Comparison of ENCODE assay signal across 22 cellular contexts in the genomic region with DNA sequence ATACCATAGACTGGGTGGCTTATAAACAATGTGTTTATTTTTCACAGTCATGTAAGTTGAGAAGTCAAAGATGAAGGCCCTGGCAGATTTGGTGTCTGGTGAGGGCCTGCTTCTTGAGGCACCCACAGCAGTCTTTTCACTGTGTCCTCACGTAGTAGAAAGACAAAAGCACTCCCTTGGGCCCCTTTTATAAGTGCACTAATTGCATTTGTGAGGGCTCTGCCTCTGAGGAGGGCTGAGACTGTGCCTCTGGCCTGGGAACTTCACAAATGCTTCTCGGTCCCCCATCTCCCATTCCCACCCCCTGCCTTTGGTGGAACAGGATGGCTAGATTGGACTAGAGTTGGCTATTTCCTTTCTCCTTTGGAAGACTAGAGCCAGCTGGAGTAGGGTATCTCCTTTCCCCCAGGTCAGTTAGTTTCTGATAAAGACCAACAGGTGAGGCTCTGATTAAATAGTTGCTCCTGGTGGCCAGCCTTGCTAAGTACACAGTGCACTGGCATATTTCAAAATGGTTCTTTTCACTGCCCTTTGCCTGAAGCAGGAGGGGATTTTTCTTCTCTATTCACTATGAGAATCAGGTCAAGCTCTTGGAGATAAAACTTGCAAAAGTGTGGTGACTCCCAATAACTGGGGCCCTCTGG.
DNase-seq lines count a peak whose midpoint lies in the region; ATAC-seq, FAIRE-seq and TF ChIP-seq lines count a peak whose summit lies in the region.
"Had no signal": no experiment of that assay in that cellular context is flagged by ENCODE, and none has a peak within 500 bp of the region (broad histone marks: within the 10 kb centered on the region; RNA-seq: fewer than 3 reads in every experiment).

No MANE protein-coding gene starts in this region.

- in situ Hi-C loops in HepG2 (cut with HindIII; ENCODE audit: extremely low pct_ligation_motif_present, low pct_unique_long_range_greater_than_20kb): no loop called here

- H3K9me3 ChIP-seq in HepG2 (ENCODE audit: low read length) (no peaks in the 10 kb centered on the region), right lobe of liver (no peaks in the 10 kb centered on the region), heart left ventricle (peaks cover 0 to 6% (median 0%) of the 10 kb centered on the region in 12 donors)
- H3K9me3 ChIP-seq: Peyer's patch had no signal

- ATAC-seq in HepG2: peak; percentile 80
- no peak for ATAC-seq in right lobe of liver
- no peak for ATAC-seq in HG03439 (IDR thresholded peaks at IDR 0.05; ENCODE audit: unreplicated experiment)
- ATAC-seq in heart left ventricle: no peak

- no peaks in the 10 kb centered on the region for H4K20me1 ChIP-seq in HepG2 (ENCODE audit: insufficient read depth, low read length)

- no peaks in the 10 kb centered on the region for H3K4me1 Mint-ChIP-seq in activated naive CD4-positive, alpha-beta T cell treated with anti-CD3 and anti-CD28 coated beads for 36 hours (ENCODE audit: low read depth)
- H3K4me1 Mint-ChIP-seq: CD4-positive, alpha-beta memory T cell had no signal

- intact Hi-C loops in HepG2 (cut with micrococcal nuclease; ENCODE audit: unreplicated experiment): no loop called here
- intact Hi-C loops in right lobe of liver (cut with DNase I): no loop called here
- intact Hi-C loops in heart left ventricle (cut with DNase I): no loop called here
- intact Hi-C loops in activated naive CD4-positive, alpha-beta T cell treated with anti-CD3 and anti-CD28 coated beads for 36 hours (cut with micrococcal nuclease): no loop called here

- H3K27ac ChIP-seq in HepG2 (ENCODE audit: extremely low read length, insufficient read depth, low read length): no peak overlapping the region
- H3K27ac ChIP-seq in right lobe of liver: no peak overlapping the region
- H3K27ac ChIP-seq in heart left ventricle: no peak overlapping the region
- H3K27ac ChIP-seq: KMS-11, Peyer's patch had no signal

- WGBS in HepG2 (ENCODE audit: low lambda C conversion rate): 23% methylated on average over 2 of the region's 2 CpGs
- 60% methylated on average over 1 of the region's 2 CpGs for WGBS in right lobe of liver (ENCODE audit: insufficient coverage, low coverage, low lambda C conversion rate, missing lambda C conversion rate)
- 80 to 84% (median 82%) methylated on average over 1 to 2 of the region's 2 CpGs for WGBS in heart left ventricle, 4 donors

- H3K9ac ChIP-seq in HepG2 (ENCODE audit: insufficient read depth, low read depth, low read length): no peak overlapping the region
- H3K9ac ChIP-seq: KMS-11 had no signal

- TF ChIP-seq CTCF in HepG2 (CRISPR knock-in tag; IDR thresholded peaks at IDR 0.05): no peak
- TF ChIP-seq CTCF in right lobe of liver (IDR thresholded peaks at IDR 0.05): no peak
- no peak for TF ChIP-seq CTCF in heart left ventricle (IDR thresholded peaks at IDR 0.05)

- CTCF ChIA-PET in HepG2 (lab: Yijun Ruan, JAX; ENCODE audit: low intra/inter-chr PET ratio, low total read pairs): no interaction called here
- CTCF ChIA-PET in activated naive CD4-positive, alpha-beta T cell treated with anti-CD3 and anti-CD28 coated beads for 36 hours (lab: Charles Lee): no interaction called here

- no peak overlapping the region for H3K4me2 ChIP-seq in HepG2 (ENCODE audit: low read depth, low read length)
- H3K4me2 ChIP-seq: KMS-11 had no signal

- H3K27ac Mint-ChIP-seq in activated naive CD4-positive, alpha-beta T cell treated with anti-CD3 and anti-CD28 coated beads for 36 hours: no peak overlapping the region
- H3K27ac Mint-ChIP-seq: CD4-positive, alpha-beta memory T cell had no signal

- peaks cover under 1% of the 10 kb centered on the region for H3K9me3 Mint-ChIP-seq in activated naive CD4-positive, alpha-beta T cell treated with anti-CD3 and anti-CD28 coated beads for 36 hours

- TF ChIP-seq EP300 in HepG2 (IDR thresholded peaks at IDR 0.05; ENCODE audit: low read depth in 2 of 2, low read length in 2 of 2) (no peak), HepG2 (CRISPR knock-in tag; IDR thresholded peaks at IDR 0.05; ENCODE audit: borderline replicate concordance) (no peak)

- TF ChIP-seq RAD21 in HepG2 (CRISPR knock-in tag; IDR thresholded peaks at IDR 0.05): no peak

- H3K4me1 ChIP-seq in HepG2 (ENCODE audit: insufficient read depth, low read length) (no peaks in the 10 kb centered on the region), right lobe of liver (no peaks in the 10 kb centered on the region), heart left ventricle (no peaks in the 10 kb centered on the region)
- H3K4me1 ChIP-seq: Peyer's patch had no signal

- no peak overlapping the region for H2AFZ ChIP-seq in HepG2 (ENCODE audit: low read length)

- TF ChIP-seq POLR2A in HepG2 (IDR thresholded peaks at IDR 0.05; ENCODE audit: insufficient read depth in 1 of 2, low read depth in 2 of 2, low read length in 2 of 2) (no peak), right lobe of liver (IDR thresholded peaks at IDR 0.05) (no peak), heart left ventricle (IDR thresholded peaks at IDR 0.05) (no peak)

- no peak for DNase-seq in HepG2 (ENCODE audit: low spot score)
- DNase-seq in right lobe of liver: no peak
- DNase-seq in SK-N-DZ (ENCODE audit: low spot score): peak; percentile 92
- DNase-seq in myocyte (ENCODE audit: low read depth): peak; percentile 37
- no peak for DNase-seq in dedifferentiated amniotic fluid mesenchymal stem cell (ENCODE audit: extremely low spot score)
- DNase-seq in heart left ventricle: no peak
- no peak for DNase-seq in activated naive CD4-positive, alpha-beta T cell treated with anti-CD3 and anti-CD28 coated beads for 36 hours
- DNase-seq: Calu3; CD4-positive, alpha-beta memory T cell; GOT3; MG63; NCI-H1048; NCI-H1436; NCI-H2029; NCI-H510A treated with DMSO at 0.1 percent for 48 hours; NCI-H774; Peyer's patch; SW 1271 had no signal

- H3K79me2 ChIP-seq in HepG2 (ENCODE audit: insufficient read depth, low read length): no peaks in the 10 kb centered on the region

- no peak for FAIRE-seq in HepG2 (lab: Jason Lieb, UNC)
- FAIRE-seq: A204.1, GM12891 had no signal

- H3K27me3 ChIP-seq in HepG2 (ENCODE audit: control insufficient read depth in 1 of 2, insufficient read depth in 2 of 2, low read length in 2 of 2) (no peaks in the 10 kb centered on the region), right lobe of liver (no peaks in the 10 kb centered on the region), heart left ventricle (no peaks in the 10 kb centered on the region)
- H3K27me3 ChIP-seq: MG63, Peyer's patch had no signal

- no TSS peak for BruUV-seq in HepG2 (replicated peaks; lab: Mats Ljungman, UMichigan)

- H3K36me3 Mint-ChIP-seq in activated naive CD4-positive, alpha-beta T cell treated with anti-CD3 and anti-CD28 coated beads for 36 hours (ENCODE audit: low read depth): no peaks in the 10 kb centered on the region
- H3K36me3 Mint-ChIP-seq: CD4-positive, alpha-beta memory T cell had no signal

- peaks cover 10% of the 10 kb centered on the region for H3K27me3 Mint-ChIP-seq in activated naive CD4-positive, alpha-beta T cell treated with anti-CD3 and anti-CD28 coated beads for 36 hours (ENCODE audit: low read depth)
- H3K27me3 Mint-ChIP-seq: CD4-positive, alpha-beta memory T cell had no signal

- H3K4me3 Mint-ChIP-seq in activated naive CD4-positive, alpha-beta T cell treated with anti-CD3 and anti-CD28 coated beads for 36 hours: no peak overlapping the region
- H3K4me3 Mint-ChIP-seq: CD4-positive, alpha-beta memory T cell had no signal

- no peak overlapping the region for H3K4me3 ChIP-seq in HepG2 (replicated peaks in 1 of 3; ENCODE audit: insufficient read depth in 1 of 3, low read depth in 2 of 3, low read length in 3 of 3)
- H3K4me3 ChIP-seq in right lobe of liver: no peak overlapping the region
- no peak overlapping the region for H3K4me3 ChIP-seq in heart left ventricle
- H3K4me3 ChIP-seq: MG63, Peyer's patch had no signal

- H3K36me3 ChIP-seq in HepG2 (replicated peaks in 1 of 2; ENCODE audit: control insufficient read depth in 1 of 2, insufficient read depth in 2 of 2, low read length in 2 of 2) (no peaks in the 10 kb centered on the region), right lobe of liver (no peaks in the 10 kb centered on the region), heart left ventricle (no peaks in the 10 kb centered on the region)
- H3K36me3 ChIP-seq: MG63, Peyer's patch had no signal

- POLR2A ChIA-PET in HepG2 (lab: Yijun Ruan, JAX): no interaction called here

TF ChIP-seq in HepG2, 621 proteins besides CTCF, POLR2A, EP300 and RAD21 (continues in another document):
- TF ChIP-seq SALL2 (CRISPR knock-in tag; IDR thresholded peaks at IDR 0.05) (no peak), SMAD1 (CRISPR knock-in tag; IDR thresholded peaks at IDR 0.05; ENCODE audit: borderline replicate concordance, low read depth) (no peak), ZNF460 (CRISPR knock-in tag; IDR thresholded peaks at IDR 0.05; ENCODE audit: borderline replicate concordance) (no peak), MAFF (IDR thresholded peaks at IDR 0.05; ENCODE audit: low read depth, low read length) (no peak), ZNF180 (CRISPR knock-in tag; IDR thresholded peaks at IDR 0.05; ENCODE audit: borderline replicate concordance, low read depth) (no peak), TBX3 (IDR thresholded peaks at IDR 0.05; ENCODE audit: borderline replicate concordance) (no peak)
- TF ChIP-seq, protein P1, sequence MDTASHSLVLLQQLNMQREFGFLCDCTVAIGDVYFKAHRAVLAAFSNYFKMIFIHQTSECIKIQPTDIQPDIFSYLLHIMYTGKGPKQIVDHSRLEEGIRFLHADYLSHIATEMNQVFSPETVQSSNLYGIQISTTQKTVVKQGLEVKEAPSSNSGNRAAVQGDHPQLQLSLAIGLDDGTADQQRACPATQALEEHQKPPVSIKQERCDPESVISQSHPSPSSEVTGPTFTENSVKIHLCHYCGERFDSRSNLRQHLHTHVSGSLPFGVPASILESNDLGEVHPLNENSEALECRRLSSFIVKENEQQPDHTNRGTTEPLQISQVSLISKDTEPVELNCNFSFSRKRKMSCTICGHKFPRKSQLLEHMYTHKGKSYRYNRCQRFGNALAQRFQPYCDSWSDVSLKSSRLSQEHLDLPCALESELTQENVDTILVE (CRISPR knock-in tag; IDR thresholded peaks at IDR 0.05): no peak

Comparison
In these comparisons a context has a peak if more than half of its experiments do, and no peak if none do; other contexts are left out.
1. DNase-seq: peak in SK-N-DZ (single experiment) and myocyte (single experiment); none in HepG2 (single experiment), right lobe of liver (0 of 3), dedifferentiated amniotic fluid mesenchymal stem cell (single experiment), heart left ventricle (0 of 5) and activated naive CD4-positive, alpha-beta T cell treated with anti-CD3 and anti-CD28 coated beads for 36 hours (single experiment).